In genomic region chr7:49724071-49724470, GRCh38 we compare ENCODE assay signal across 30 cellular contexts. TPM values are rescaled to one million over a fixed set of nuclear protein-coding genes. Genes with fewer than 3 reads are reported as not detected.
A peak's percentile ranks its signal among the peaks of the same experiment; 100 is the strongest.
DNase-seq lines count a peak whose midpoint lies in the region; ATAC-seq, FAIRE-seq and TF ChIP-seq lines count a peak whose summit lies in the region.
"Had no signal": no experiment of that assay in that cellular context is flagged by ENCODE, and none has a peak within 500 bp of the region (broad histone marks: within the 10 kb centered on the region; RNA-seq: fewer than 3 reads in every experiment).

No MANE protein-coding gene starts in this region.

- DNase-seq in kidney (no peak), left colon (no peak), renal cortical epithelial cell (ENCODE audit: low read depth) (peak; percentile 25), HT-29 (ENCODE audit: low spot score) (no peak)
- DNase-seq: 8988T; ACHN; BE2C; C1 segment of cervical spinal cord; CD4-positive, alpha-beta memory T cell; CD4-positive, CD25-positive, alpha-beta regulatory T cell; CD8-positive, alpha-beta memory T cell; COR-L47; DMS 273 treated with DMSO at 0.1 percent for 48 hours; DMS153; DMS53; DMS79; DND-41; EL; GDM1 had no signal

- no peak overlapping the region for H3K4me3 ChIP-seq in kidney (ENCODE audit: low read length in 2 of 2)
- H3K4me3 ChIP-seq: BLaER1, GM12878 had no signal

- no peaks in the 10 kb centered on the region for H3K36me3 ChIP-seq in kidney (ENCODE audit: control insufficient read depth in 1 of 2, insufficient read depth in 2 of 2, low read length in 2 of 2)
- H3K36me3 ChIP-seq: BE2C, BLaER1 had no signal

- ATAC-seq in left colon (peak; percentile 89), HG03039 (IDR thresholded peaks at IDR 0.05; ENCODE audit: unreplicated experiment) (no peak)
- ATAC-seq: GM12878 had no signal

- intact Hi-C loops in kidney (cut with DNase I): no loop called here
- intact Hi-C loops in left colon (cut with DNase I, micrococcal nuclease): no loop called here

- H3K9me3 ChIP-seq in kidney (ENCODE audit: control insufficient read depth in 1 of 2, low read length in 2 of 2): no peaks in the 10 kb centered on the region
- H3K9me3 ChIP-seq: BE2C, BLaER1 had no signal

- no peak overlapping the region for H3K9ac ChIP-seq in kidney (ENCODE audit: low read length in 2 of 2)
- H3K9ac ChIP-seq: BLaER1 had no signal

- no peaks in the 10 kb centered on the region for H3K4me1 ChIP-seq in kidney (ENCODE audit: control insufficient read depth in 1 of 2, insufficient read depth in 1 of 2, low read depth in 1 of 2, low read length in 2 of 2)
- H3K4me1 ChIP-seq: BE2C, BLaER1 had no signal

- FAIRE-seq in kidney (lab: Jason Lieb, UNC): peak; percentile 67
- FAIRE-seq: A204.1, GM12878, GM12892, GM18507 had no signal

- no peak for TF ChIP-seq CTCF in kidney (IDR thresholded peaks at IDR 0.05; ENCODE audit: borderline replicate concordance, extremely low read depth, insufficient read depth)

- no peak overlapping the region for H3K27ac ChIP-seq in kidney (ENCODE audit: low read depth in 2 of 2, low read length in 2 of 2)
- H3K27ac ChIP-seq: BLaER1 had no signal

RNA-seq across cellular contexts. Expression of gene VWC2, which starts 49.4 kb away (rescaled TPM):
- total RNA-seq in kidney (0.06 TPM), left colon (under 1 TPM; 0.09 to 0.25 TPM), renal cortical epithelial cell (not detected in 2 replicates)
- 0.13 TPM for polyA plus RNA-seq in kidney (ENCODE audit: insufficient read depth, low read depth, low replicate concordance)
- total RNA-seq in HT-29 (2014; rRNA removed; shearing (Covaris generic)): not detected in 2 replicates
- total RNA-seq: A673; CD4-positive, alpha-beta memory T cell; CD4-positive, CD25-positive, alpha-beta regulatory T cell; CD8-positive, alpha-beta memory T cell; Daoy; G401 had no signal
- polyA plus RNA-seq: AG04450; CD14-positive monocyte; CD4-positive, alpha-beta memory T cell; CD4-positive, CD25-positive, alpha-beta regulatory T cell; CD8-positive, alpha-beta memory T cell had no signal
